In the genomic region with DNA sequence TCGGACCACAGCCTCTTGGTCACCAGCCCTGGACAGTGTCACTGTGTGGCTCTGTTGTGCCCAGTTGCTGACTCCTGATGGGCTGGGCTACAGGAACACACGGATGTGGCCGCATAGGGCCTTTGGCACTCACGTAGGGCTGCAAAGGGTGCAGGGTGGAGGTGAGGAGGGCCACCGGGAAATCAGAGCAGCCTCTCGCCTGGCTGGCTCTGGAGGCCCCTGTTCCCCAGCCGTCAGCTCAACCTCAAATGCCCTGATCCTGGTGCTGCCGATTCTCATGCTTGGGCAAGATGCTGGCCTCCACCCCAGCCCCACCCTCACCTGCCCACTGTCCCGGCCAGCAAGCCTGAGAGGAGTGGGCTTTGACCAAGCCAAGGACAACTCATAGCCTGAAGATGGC, we compare ENCODE assay signal across 33 cellular contexts.
"Had no signal": no experiment of that assay in that cellular context is flagged by ENCODE, and none has a peak within 500 bp of the region (broad histone marks: within the 10 kb centered on the region; RNA-seq: fewer than 3 reads in every experiment).

No MANE protein-coding gene starts in this region.

- H3K27me3 Mint-ChIP-seq: activated naive CD8-positive, alpha-beta T cell treated with anti-CD3 and anti-CD28 coated beads for 36 hours; activated naive CD8-positive, alpha-beta T cell treated with anti-CD3 and anti-CD28 coated beads, Interleukin-2, amount 50 U/mL, for 24 hours had no signal

- H3K36me3 ChIP-seq: adrenal gland, breast epithelium, cardiac muscle cell, colonic mucosa, WERI-Rb-1 had no signal

- H3K4me3 Mint-ChIP-seq: activated B cell treated with CpG ODN at 0.5 μM for 24 hours; activated CD8-positive, alpha-beta T cell treated with anti-CD3 and anti-CD28 coated beads for 36 hours; activated naive CD8-positive, alpha-beta T cell treated with anti-CD3 and anti-CD28 coated beads for 36 hours; activated naive CD8-positive, alpha-beta T cell treated with anti-CD3 and anti-CD28 coated beads, Interleukin-2, amount 50 U/mL, for 24 hours; activated T-helper 1 cell treated with anti-CD3 and anti-CD28 coated beads, Interleukin-12 subunit alpha, Interleukin-12 subunit beta, Interleukin-2, Interleukin-4 antibody, amounts not matched to agents 30 ng/mL and 10 ng/mL and 1 ng/mL, durations not matched to agents 14 hours and 24 hours and 36 hours; T-helper 17 cell; T-helper 2 cell treated with Interferon-gamma antibody and Interleukin-4, amounts not matched to agents 5 μg/mL and 100 μg/mL, for 36 hours had no signal

- H3K27ac ChIP-seq: adrenal gland, breast epithelium, cardiac muscle cell, colonic mucosa, epithelial cell of prostate, WERI-Rb-1 had no signal

- H3K27me3 ChIP-seq: adrenal gland, breast epithelium, cardiac muscle cell, colonic mucosa had no signal

- H3K36me3 Mint-ChIP-seq: activated naive CD8-positive, alpha-beta T cell treated with anti-CD3 and anti-CD28 coated beads for 36 hours had no signal

- H3K27ac Mint-ChIP-seq: activated B cell treated with CpG ODN at 0.5 μM for 24 hours; activated CD8-positive, alpha-beta T cell treated with anti-CD3 and anti-CD28 coated beads for 36 hours; activated naive CD8-positive, alpha-beta T cell treated with anti-CD3 and anti-CD28 coated beads for 36 hours; activated T-helper 1 cell treated with anti-CD3 and anti-CD28 coated beads, Interleukin-12 subunit alpha, Interleukin-12 subunit beta, Interleukin-2, Interleukin-4 antibody, amounts not matched to agents 30 ng/mL and 10 ng/mL and 1 ng/mL, durations not matched to agents 14 hours and 24 hours and 36 hours; activated T-helper 2 cell treated with anti-CD3 and anti-CD28 coated beads, Interferon-gamma antibody, Interleukin-2, Interleukin-4, amounts not matched to agents 10 μg/mL and 5 μg/mL and 100 μg/mL, durations not matched to agents 14 hours and 24 hours and 36 hours; brain; T-helper 17 cell; T-helper 2 cell treated with Interferon-gamma antibody and Interleukin-4, amounts not matched to agents 5 μg/mL and 100 μg/mL, for 36 hours had no signal

- H3K9me3 ChIP-seq: adrenal gland, breast epithelium, colonic mucosa had no signal

- H3K9me3 Mint-ChIP-seq: activated B cell treated with CpG ODN at 0.5 μM for 24 hours; activated CD8-positive, alpha-beta T cell treated with anti-CD3 and anti-CD28 coated beads for 36 hours; activated naive CD8-positive, alpha-beta T cell treated with anti-CD3 and anti-CD28 coated beads for 36 hours; activated naive CD8-positive, alpha-beta T cell treated with anti-CD3 and anti-CD28 coated beads, Interleukin-2, amount 50 U/mL, for 24 hours; activated T-helper 1 cell treated with anti-CD3 and anti-CD28 coated beads, Interleukin-12 subunit alpha, Interleukin-12 subunit beta, Interleukin-2, Interleukin-4 antibody, amounts not matched to agents 30 ng/mL and 10 ng/mL and 1 ng/mL, durations not matched to agents 14 hours and 24 hours and 36 hours; activated T-helper 2 cell treated with anti-CD3 and anti-CD28 coated beads, Interferon-gamma antibody, Interleukin-2, Interleukin-4, amounts not matched to agents 10 μg/mL and 5 μg/mL and 100 μg/mL, durations not matched to agents 14 hours and 24 hours and 36 hours; brain; T-helper 2 cell treated with Interferon-gamma antibody and Interleukin-4, amounts not matched to agents 5 μg/mL and 100 μg/mL, for 36 hours had no signal

- H3K4me3 ChIP-seq: adrenal gland, breast epithelium, cardiac muscle cell, colonic mucosa had no signal

- H3K4me1 ChIP-seq: adrenal gland, breast epithelium, colonic mucosa had no signal

- H3K4me1 Mint-ChIP-seq: activated B cell treated with CpG ODN at 0.5 μM for 24 hours had no signal

- DNase-seq: activated B cell treated with CpG ODN at 0.5 μM for 24 hours; activated CD4-positive, alpha-beta T cell treated with anti-CD3 and anti-CD28 coated beads for 48 hours; activated CD4-positive, alpha-beta T cell treated with anti-CD3 and anti-CD28 coated beads, Interleukin-2, amount 50 U/mL, for 1 hour; activated CD4-positive, alpha-beta T cell treated with anti-CD3 and anti-CD28 coated beads, Interleukin-2, amount 50 U/mL, for 48 hours; activated CD8-positive, alpha-beta memory T cell treated with anti-CD3 and anti-CD28 coated beads for 24 hours; activated CD8-positive, alpha-beta T cell treated with anti-CD3 and anti-CD28 coated beads for 36 hours; activated gamma-delta T cell; activated naive CD4-positive, alpha-beta T cell; activated naive CD4-positive, alpha-beta T cell treated with anti-CD3 and anti-CD28 coated beads, Interleukin-2, amount 50 U/mL, for 16 hours; activated naive CD8-positive, alpha-beta T cell treated with anti-CD3 and anti-CD28 coated beads for 36 hours; activated naive CD8-positive, alpha-beta T cell treated with anti-CD3 and anti-CD28 coated beads, Interleukin-2, amount 50 U/mL, for 24 hours; activated T-cell treated with anti-CD3 and anti-CD28 coated beads, Interleukin-2, amount 50 U/mL, for 1 hour; activated T-cell treated with anti-CD3 and anti-CD28 coated beads, Interleukin-2, amount 50 U/mL, for 48 hours; adrenal gland; amygdala; aorta; central memory CD4-positive, alpha-beta T cell; cerebellar nuclear complex; colonic mucosa; effector CD8-positive, alpha-beta T cell; foreskin fibroblast; head of caudate nucleus; T-helper 1 cell; T-helper 17 cell; T1000; WERI-Rb-1 had no signal
